In the genomic region with DNA sequence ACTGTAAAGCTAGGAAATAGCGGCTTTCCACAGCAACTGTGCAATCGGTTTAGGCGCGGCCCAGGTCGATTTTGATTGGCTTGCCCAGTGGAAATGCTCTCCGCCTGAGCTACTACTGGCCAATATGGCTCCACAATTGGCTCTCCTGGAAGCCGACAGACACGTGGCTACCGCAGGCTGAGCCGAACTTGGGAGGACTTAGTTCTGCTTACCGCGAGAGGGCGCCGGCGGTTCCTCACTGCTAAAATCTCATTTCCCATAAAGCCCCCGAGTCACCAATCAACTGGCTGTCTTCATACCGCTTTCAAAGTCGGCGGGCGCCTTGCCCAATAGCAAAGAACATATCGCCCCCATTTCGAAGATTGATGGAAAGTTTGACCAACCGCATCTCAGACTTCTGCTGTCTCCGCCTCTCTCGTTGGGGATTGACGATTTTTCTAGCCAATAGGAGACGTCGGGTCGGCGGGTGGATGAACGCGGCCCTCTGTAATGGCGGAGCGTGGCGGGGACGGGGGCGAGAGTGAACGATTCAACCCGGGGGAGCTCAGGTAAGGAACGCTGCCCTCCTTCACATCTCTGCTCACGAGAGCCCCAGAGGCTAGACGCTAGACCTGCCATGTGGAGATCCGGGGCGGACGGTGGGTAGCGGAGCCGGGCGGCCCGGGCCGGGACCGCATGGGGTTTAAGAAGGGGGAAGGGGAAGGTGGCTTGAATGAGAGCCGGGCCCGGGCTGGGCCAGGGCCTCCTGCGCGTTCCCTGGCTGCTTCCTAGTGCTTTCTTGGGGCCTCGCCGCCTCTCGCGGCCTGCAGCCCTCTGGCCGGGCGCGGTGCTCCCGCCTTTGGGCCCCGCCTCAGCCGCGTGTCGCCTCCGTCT, we compare ENCODE assay signal across 8 cellular contexts. TPM values are rescaled to one million over a fixed set of nuclear protein-coding genes. Genes with fewer than 3 reads are reported as not detected.
DNase-seq lines count a peak whose midpoint lies in the region; ATAC-seq and TF ChIP-seq lines count a peak whose summit lies in the region.

A gene (plus strand): TSS at position 473 of the 873 bp plus-strand sequence. CDS start 17 bp downstream, at position 490.

- in situ Hi-C loops in Panc1 (cut with HindIII; ENCODE audit: low pct_unique_long_range_greater_than_20kb, low sequenced_read_pairs): no loop called here

- TF ChIP-seq CTCF in Panc1 (IDR thresholded peaks at IDR 0.05): peak; percentile 94
- TF ChIP-seq CTCF in esophagus muscularis mucosa (IDR thresholded peaks at IDR 0.05): peak; percentile 80 to 91 (median 83)

- H3K9me3 Mint-ChIP-seq in stimulated activated effector memory CD8-positive, alpha-beta T cell treated with anti-CD3 and anti-CD28 coated beads, Interleukin-12 subunit alpha, Interleukin-12 subunit beta, amount 100 ng/mL, for 72 hours: no peaks in the 10 kb centered on the region

- peaks cover 28% of the 10 kb centered on the region for H3K36me3 Mint-ChIP-seq in stimulated activated effector memory CD8-positive, alpha-beta T cell treated with anti-CD3 and anti-CD28 coated beads, Interleukin-12 subunit alpha, Interleukin-12 subunit beta, amount 100 ng/mL, for 72 hours

- WGBS in esophagus muscularis mucosa: under 1% methylated on average over 39 of the region's 68 CpGs

- H3K27me3 ChIP-seq in Panc1 (ENCODE audit: control insufficient read depth, insufficient read depth, low read length) (no peaks in the 10 kb centered on the region), esophagus muscularis mucosa (no peaks in the 10 kb centered on the region)

- POLR2A ChIA-PET in Panc1 (lab: Charles Lee): no interaction called here

- CTCF ChIA-PET in Panc1 (lab: Charles Lee): no interaction called here

- H3K4me1 Mint-ChIP-seq in stimulated activated effector memory CD8-positive, alpha-beta T cell treated with anti-CD3 and anti-CD28 coated beads, Interleukin-12 subunit alpha, Interleukin-12 subunit beta, amount 100 ng/mL, for 72 hours: peaks cover 33% of the 10 kb centered on the region

- H3K9me3 ChIP-seq in Panc1 (ENCODE audit: control insufficient read depth, insufficient read depth, low read depth, low read length): peaks cover 3% of the 10 kb centered on the region; the same call in 1 of the 2 replicates
- H3K9me3 ChIP-seq in esophagus muscularis mucosa: no peaks in the 10 kb centered on the region

- H3K36me3 ChIP-seq in Panc1 (ENCODE audit: control insufficient read depth, insufficient read depth, low read length): no peaks in the 10 kb centered on the region; the same call in 1 of the 2 replicates
- H3K36me3 ChIP-seq in esophagus muscularis mucosa: no peaks in the 10 kb centered on the region

- ATAC-seq in GM21717 (IDR thresholded peaks at IDR 0.05; ENCODE audit: unreplicated experiment) (peak; percentile 98), Panc1 (peak; percentile 95)
- ATAC-seq in stimulated activated effector memory CD8-positive, alpha-beta T cell treated with anti-CD3 and anti-CD28 coated beads, Interleukin-12 subunit alpha, Interleukin-12 subunit beta, amount 100 ng/mL, for 72 hours: peak; percentile 94

- peak within 1 kb of the TSS; percentile 91 for H3K4me3 Mint-ChIP-seq in stimulated activated effector memory CD8-positive, alpha-beta T cell treated with anti-CD3 and anti-CD28 coated beads, Interleukin-12 subunit alpha, Interleukin-12 subunit beta, amount 100 ng/mL, for 72 hours

- BruUV-seq in Panc1 (replicated peaks; lab: Mats Ljungman, UMichigan): no TSS peak

- no peak for TF ChIP-seq EP300 in esophagus muscularis mucosa (IDR thresholded peaks at IDR 0.05)

- DNase-seq in DMS53 treated with DMSO at 0.1 percent for 48 hours (lab: John Stamatoyannopoulos, UW; ENCODE audit: unreplicated experiment) (peak; percentile 99), KG1 (lab: John Stamatoyannopoulos, UW) (peak; percentile 80), Panc1 (ENCODE audit: low read depth, low spot score) (peak; percentile 99), esophagus muscularis mucosa (ENCODE audit: extremely low spot score) (peak; percentile 100), myocyte (ENCODE audit: low read depth) (peak; percentile 100)
- peak; percentile 98 for DNase-seq in activated T-cell treated with anti-CD3 and anti-CD28 coated beads, Interleukin-2, amount 50 U/mL, for 48 hours
- DNase-seq in stimulated activated effector memory CD8-positive, alpha-beta T cell treated with anti-CD3 and anti-CD28 coated beads, Interleukin-12 subunit alpha, Interleukin-12 subunit beta, amount 100 ng/mL, for 72 hours (ENCODE audit: low spot score in 2 of 2): peak; percentile 94 to 98

- no peak for TF ChIP-seq POLR2A in esophagus muscularis mucosa (IDR thresholded peaks at IDR 0.05; ENCODE audit: low read depth)

- intact Hi-C loops in Panc1 (cut with micrococcal nuclease; ENCODE audit: unreplicated experiment) (no loop called here), esophagus muscularis mucosa (cut with DNase I) (no loop called here)

- H3K4me3 ChIP-seq in Panc1 (ENCODE audit: low read depth in 2 of 2, low read length in 2 of 2): peak within 1 kb of the TSS; percentile 70 to 96
- H3K4me3 ChIP-seq in esophagus muscularis mucosa: peak within 1 kb of the TSS; percentile 74 to 99 (median 88)

- peaks cover 24% of the 10 kb centered on the region for H3K4me1 ChIP-seq in Panc1 (ENCODE audit: control insufficient read depth, insufficient read depth, low read length)
- peaks cover 22 to 47% (median 39%) of the 10 kb centered on the region in 4 donors for H3K4me1 ChIP-seq in esophagus muscularis mucosa

- H3K27ac ChIP-seq in Panc1 (ENCODE audit: low read length) (peak within 1 kb of the TSS; percentile 98), esophagus muscularis mucosa (replicated peaks in 1 of 4) (peak within 1 kb of the TSS; percentile 80 to 95 (median 86))

- H3K27ac Mint-ChIP-seq in stimulated activated effector memory CD8-positive, alpha-beta T cell treated with anti-CD3 and anti-CD28 coated beads, Interleukin-12 subunit alpha, Interleukin-12 subunit beta, amount 100 ng/mL, for 72 hours: peak within 1 kb of the TSS; percentile 100

RNA-seq across cellular contexts. Expression of the gene that starts here (rescaled TPM):
- total RNA-seq in Panc1 (2021; ENCODE audit: unreplicated experiment) (75.9 TPM), esophagus muscularis mucosa (10 to 100 TPM; 28.1 to 38.6 (median 29.9) TPM), myocyte (51.9 and 67.5 TPM in 2 replicates)
- polyA plus RNA-seq in Panc1 (2012; ENCODE audit: insufficient read length): 30.7 TPM
- 20.2 TPM for polyA plus RNA-seq in myocyte (2012)

Comparison
In these comparisons a context has a peak if more than half of its experiments do, and no peak if none do; other contexts are left out.
1. Peak in every context shown above with its lines: DNase-seq, ATAC-seq, H3K4me3 ChIP-seq and H3K27ac ChIP-seq.